23 cellular contexts compared by ENCODE assay signal in genomic region chr1:244276646-244277045, GRCh38.
DNase-seq lines count a peak whose midpoint lies in the region; ATAC-seq and TF ChIP-seq lines count a peak whose summit lies in the region.
"Had no signal": no experiment of that assay in that cellular context is flagged by ENCODE, and none has a peak within 500 bp of the region (broad histone marks: within the 10 kb centered on the region; RNA-seq: fewer than 3 reads in every experiment).

No MANE protein-coding gene starts in this region.

- intact Hi-C loops in adrenal gland (cut with DNase I) (no loop called here), heart left ventricle (cut with DNase I) (loop anchor here in 8 of 10 donors (10.0 kb wide), 8 partner anchors 222 to 792 kb away; partner anchors contain the start of genes ZBTB18 (in 2 of the 8) and AKT3 (in 1 of the 8))

- peaks cover 8% of the 10 kb centered on the region for H3K4me1 Mint-ChIP-seq in stimulated activated effector memory CD8-positive, alpha-beta T cell treated with anti-CD3 and anti-CD28 coated beads, Interleukin-12 subunit alpha, Interleukin-12 subunit beta, amount 100 ng/mL, for 72 hours

- no peaks in the 10 kb centered on the region for H3K27me3 ChIP-seq in adrenal gland
- no peaks in the 10 kb centered on the region for H3K27me3 ChIP-seq in heart left ventricle
- H3K27me3 ChIP-seq: BE2C, Peyer's patch had no signal

- H3K27ac ChIP-seq in adrenal gland (peak overlapping the region in 1 of 5 donors; percentile 3), heart left ventricle (no peak overlapping the region)
- H3K27ac ChIP-seq: Peyer's patch had no signal

- peak overlapping the region; percentile 2 for H3K27ac Mint-ChIP-seq in stimulated activated effector memory CD8-positive, alpha-beta T cell treated with anti-CD3 and anti-CD28 coated beads, Interleukin-12 subunit alpha, Interleukin-12 subunit beta, amount 100 ng/mL, for 72 hours
- H3K27ac Mint-ChIP-seq: IgD-negative memory B cell had no signal

- H3K4me3 Mint-ChIP-seq in stimulated activated effector memory CD8-positive, alpha-beta T cell treated with anti-CD3 and anti-CD28 coated beads, Interleukin-12 subunit alpha, Interleukin-12 subunit beta, amount 100 ng/mL, for 72 hours: no peak overlapping the region
- H3K4me3 Mint-ChIP-seq: CD4-positive, CD25-positive, alpha-beta regulatory T cell; IgD-negative memory B cell had no signal

- DNase-seq in EH (ENCODE audit: low read depth) (peak; percentile 20), adrenal gland (peak in 4 of 7 donors; percentile 27 to 66 (median 46)), fibroblast of mammary gland (ENCODE audit: low read depth) (peak; percentile 11), heart left ventricle (no peak), inferior parietal cortex (ENCODE audit: extremely low spot score) (no peak), omental fat pad (ENCODE audit: low spot score) (no peak)
- no peak for DNase-seq in stimulated activated effector memory CD8-positive, alpha-beta T cell treated with anti-CD3 and anti-CD28 coated beads, Interleukin-12 subunit alpha, Interleukin-12 subunit beta, amount 100 ng/mL, for 72 hours (ENCODE audit: low spot score in 2 of 2)
- DNase-seq: ACHN; BE2C; CD4-positive, CD25-positive, alpha-beta regulatory T cell; COR-L47; EL; GOT3; Karpas-422; NCI-H1048; NCI-H1436; NCI-H2029; NCI-H345; NCI-H524 treated with DMSO at 0.1 percent for 48 hours; Peyer's patch had no signal

- TF ChIP-seq POLR2A in adrenal gland (IDR thresholded peaks at IDR 0.05) (no peak), heart left ventricle (IDR thresholded peaks at IDR 0.05) (no peak)

- ATAC-seq in stimulated activated effector memory CD8-positive, alpha-beta T cell treated with anti-CD3 and anti-CD28 coated beads, Interleukin-12 subunit alpha, Interleukin-12 subunit beta, amount 100 ng/mL, for 72 hours: no peak
- ATAC-seq in heart left ventricle (no peak), omental fat pad (ENCODE audit: low FRiP score) (no peak)
- ATAC-seq: HCT116, Right ventricle myocardium inferior had no signal

- H3K4me1 ChIP-seq in adrenal gland (replicated peaks in 1 of 2): peaks cover 6 to 15% of the 10 kb centered on the region in 2 donors
- peaks cover 0 to 16% (median 0%) of the 10 kb centered on the region in 12 donors for H3K4me1 ChIP-seq in heart left ventricle
- H3K4me1 ChIP-seq: Peyer's patch had no signal

- H3K9me3 ChIP-seq in adrenal gland (replicated peaks in 1 of 3): no peaks in the 10 kb centered on the region
- no peaks in the 10 kb centered on the region for H3K9me3 ChIP-seq in heart left ventricle
- H3K9me3 ChIP-seq: BE2C, Peyer's patch had no signal

- H3K4me3 ChIP-seq in adrenal gland (no peak overlapping the region), fibroblast of mammary gland (ENCODE audit: control insufficient read depth, low read depth, low read length) (no peak overlapping the region), heart left ventricle (no peak overlapping the region)
- H3K4me3 ChIP-seq: Peyer's patch had no signal

- no peaks in the 10 kb centered on the region for H3K9me3 Mint-ChIP-seq in stimulated activated effector memory CD8-positive, alpha-beta T cell treated with anti-CD3 and anti-CD28 coated beads, Interleukin-12 subunit alpha, Interleukin-12 subunit beta, amount 100 ng/mL, for 72 hours
- H3K9me3 Mint-ChIP-seq: CD4-positive, CD25-positive, alpha-beta regulatory T cell had no signal

- H3K36me3 Mint-ChIP-seq in stimulated activated effector memory CD8-positive, alpha-beta T cell treated with anti-CD3 and anti-CD28 coated beads, Interleukin-12 subunit alpha, Interleukin-12 subunit beta, amount 100 ng/mL, for 72 hours: no peaks in the 10 kb centered on the region
- H3K36me3 Mint-ChIP-seq: CD4-positive, CD25-positive, alpha-beta regulatory T cell had no signal

- WGBS in adrenal gland, 4 donors: 34 to 40% (median 35%) methylated on average over 3 of the region's 3 CpGs
- 26 to 36% (median 33%) methylated on average over 3 of the region's 3 CpGs for WGBS in heart left ventricle, 4 donors

- no peak for TF ChIP-seq CTCF in adrenal gland (IDR thresholded peaks at IDR 0.05)
- TF ChIP-seq CTCF in fibroblast of mammary gland (conservative IDR thresholded peaks at IDR 0.05; ENCODE audit: control insufficient read depth, insufficient read depth, low read depth, low read length): no peak
- TF ChIP-seq CTCF in heart left ventricle (IDR thresholded peaks at IDR 0.05): no peak
- TF ChIP-seq CTCF in omental fat pad (IDR thresholded peaks at IDR 0.05): no peak

- H3K36me3 ChIP-seq in adrenal gland (replicated peaks in 1 of 2): no peaks in the 10 kb centered on the region
- no peaks in the 10 kb centered on the region for H3K36me3 ChIP-seq in heart left ventricle
- H3K36me3 ChIP-seq: BE2C, Peyer's patch had no signal

Comparison
In these comparisons a context has a peak if more than half of its experiments do, and no peak if none do; other contexts are left out.
1. DNase-seq: peak in EH (single experiment), adrenal gland (4 of 7) and fibroblast of mammary gland (single experiment); none in stimulated activated effector memory CD8-positive, alpha-beta T cell treated with anti-CD3 and anti-CD28 coated beads, Interleukin-12 subunit alpha, Interleukin-12 subunit beta, amount 100 ng/mL, for 72 hours (0 of 2), heart left ventricle (0 of 5), inferior parietal cortex (single experiment) and omental fat pad (single experiment).
2. intact Hi-C loops: an anchor here in heart left ventricle (10.0 kb wide); none called in adrenal gland.